30 cellular contexts compared by ENCODE assay signal in genomic region chr12:97977870-97978269, GRCh38.
"Had no signal": no experiment of that assay in that cellular context is flagged by ENCODE, and none has a peak within 500 bp of the region (broad histone marks: within the 10 kb centered on the region; RNA-seq: fewer than 3 reads in every experiment).

No MANE protein-coding gene starts in this region.

- H3K27ac ChIP-seq: brain microvascular endothelial cell, WERI-Rb-1 had no signal

- H3K4me1 Mint-ChIP-seq: activated CD4-positive, alpha-beta memory T cell treated with anti-CD3 and anti-CD28 coated beads, Interleukin-2, amount 10 ng/mL, durations not matched to agents 7 days and 5 days; activated CD8-positive, alpha-beta memory T cell treated with anti-CD3 and anti-CD28 coated beads, Interleukin-2, amount 10 ng/mL, durations not matched to agents 7 days and 5 days; activated naive CD4-positive, alpha-beta T cell treated with anti-CD3 and anti-CD28 coated beads, Interleukin-2, amount 10 ng/mL, durations not matched to agents 7 days and 5 days; activated naive CD8-positive, alpha-beta T cell treated with anti-CD3 and anti-CD28 coated beads for 36 hours; IgD-negative memory B cell had no signal

- H3K4me3 ChIP-seq: MG63 had no signal

- DNase-seq: activated CD4-positive, alpha-beta memory T cell treated with anti-CD3 and anti-CD28 coated beads, Interleukin-2, amount 10 ng/mL, durations not matched to agents 7 days and 5 days; activated CD4-positive, alpha-beta T cell treated with anti-CD3 and anti-CD28 coated beads for 1 hour; activated CD4-positive, alpha-beta T cell treated with anti-CD3 and anti-CD28 coated beads for 48 hours; activated CD4-positive, CD25-positive, alpha-beta regulatory T cell; activated CD8-positive, alpha-beta memory T cell treated with anti-CD3 and anti-CD28 coated beads for 24 hours; activated CD8-positive, alpha-beta memory T cell treated with anti-CD3 and anti-CD28 coated beads, Interleukin-2, amount 10 ng/mL, durations not matched to agents 7 days and 5 days; activated CD8-positive, alpha-beta memory T cell treated with anti-CD3 and anti-CD28 coated beads, Interleukin-2, amount 50 U/mL, for 48 hours; activated effector memory CD4-positive, alpha-beta T cell treated with Interleukin-2 at 50 U/mL for 16 hours; activated naive CD4-positive, alpha-beta T cell treated with anti-CD3 and anti-CD28 coated beads, Interleukin-2, amount 10 ng/mL, durations not matched to agents 7 days and 5 days; activated naive CD8-positive, alpha-beta T cell treated with anti-CD3 and anti-CD28 coated beads for 36 hours; activated T-cell treated with anti-CD3 and anti-CD28 coated beads, Interleukin-2, amount 50 U/mL, for 48 hours; amniotic stem cell; aorta; brain microvascular endothelial cell; central memory CD4-positive, alpha-beta T cell; Karpas-422; KBM-7; MG63; NCI-H1048; NCI-H1694 treated with DMSO at 0.1 percent for 48 hours; NCI-H2029 treated with DMSO at 0.1 percent for 48 hours; NCI-H2107; NCI-H2171; NCI-H226; NCI-H524; NCI-H774; SHP77; T1000; WERI-Rb-1 had no signal

- H3K4me3 Mint-ChIP-seq: activated CD4-positive, alpha-beta memory T cell treated with anti-CD3 and anti-CD28 coated beads, Interleukin-2, amount 10 ng/mL, durations not matched to agents 7 days and 5 days; activated CD8-positive, alpha-beta memory T cell treated with anti-CD3 and anti-CD28 coated beads, Interleukin-2, amount 10 ng/mL, durations not matched to agents 7 days and 5 days; activated naive CD4-positive, alpha-beta T cell treated with anti-CD3 and anti-CD28 coated beads, Interleukin-2, amount 10 ng/mL, durations not matched to agents 7 days and 5 days; activated naive CD8-positive, alpha-beta T cell treated with anti-CD3 and anti-CD28 coated beads for 36 hours; IgD-negative memory B cell had no signal

- H3K27ac Mint-ChIP-seq: activated CD4-positive, alpha-beta memory T cell treated with anti-CD3 and anti-CD28 coated beads, Interleukin-2, amount 10 ng/mL, durations not matched to agents 7 days and 5 days; activated CD8-positive, alpha-beta memory T cell treated with anti-CD3 and anti-CD28 coated beads, Interleukin-2, amount 10 ng/mL, durations not matched to agents 7 days and 5 days; activated naive CD4-positive, alpha-beta T cell treated with anti-CD3 and anti-CD28 coated beads, Interleukin-2, amount 10 ng/mL, durations not matched to agents 7 days and 5 days; activated naive CD8-positive, alpha-beta T cell treated with anti-CD3 and anti-CD28 coated beads for 36 hours; IgD-negative memory B cell had no signal

- H3K27me3 Mint-ChIP-seq: activated CD4-positive, alpha-beta memory T cell treated with anti-CD3 and anti-CD28 coated beads, Interleukin-2, amount 10 ng/mL, durations not matched to agents 7 days and 5 days; activated CD8-positive, alpha-beta memory T cell treated with anti-CD3 and anti-CD28 coated beads, Interleukin-2, amount 10 ng/mL, durations not matched to agents 7 days and 5 days; activated naive CD4-positive, alpha-beta T cell treated with anti-CD3 and anti-CD28 coated beads, Interleukin-2, amount 10 ng/mL, durations not matched to agents 7 days and 5 days had no signal

- H3K36me3 Mint-ChIP-seq: activated CD8-positive, alpha-beta memory T cell treated with anti-CD3 and anti-CD28 coated beads, Interleukin-2, amount 10 ng/mL, durations not matched to agents 7 days and 5 days; activated naive CD4-positive, alpha-beta T cell treated with anti-CD3 and anti-CD28 coated beads, Interleukin-2, amount 10 ng/mL, durations not matched to agents 7 days and 5 days; activated naive CD8-positive, alpha-beta T cell treated with anti-CD3 and anti-CD28 coated beads for 36 hours; IgD-negative memory B cell had no signal

- H3K27me3 ChIP-seq: brain microvascular endothelial cell, MG63 had no signal

- H3K9me3 ChIP-seq: MG63 had no signal

- H3K36me3 ChIP-seq: brain microvascular endothelial cell, MG63, WERI-Rb-1 had no signal

- H3K9me3 Mint-ChIP-seq: activated CD4-positive, alpha-beta memory T cell treated with anti-CD3 and anti-CD28 coated beads, Interleukin-2, amount 10 ng/mL, durations not matched to agents 7 days and 5 days; activated naive CD4-positive, alpha-beta T cell treated with anti-CD3 and anti-CD28 coated beads, Interleukin-2, amount 10 ng/mL, durations not matched to agents 7 days and 5 days had no signal
